In genomic region chr11:127458561-127458960, GRCh38 we compare ENCODE assay signal across 25 cellular contexts.
"Had no signal": no experiment of that assay in that cellular context is flagged by ENCODE, and none has a peak within 500 bp of the region (broad histone marks: within the 10 kb centered on the region; RNA-seq: fewer than 3 reads in every experiment).

No MANE protein-coding gene starts in this region.

- H3K36me3 ChIP-seq: esophagus squamous epithelium, gastrocnemius medialis, thyroid gland, upper lobe of right lung had no signal

- H3K27me3 Mint-ChIP-seq: activated naive CD4-positive, alpha-beta T cell treated with anti-CD3 and anti-CD28 coated beads, Interleukin-2, amount 50 U/mL, for 24 hours; central memory CD8-positive, alpha-beta T cell; effector memory CD8-positive, alpha-beta T cell; stimulated activated naive CD8-positive, alpha-beta T cell treated with anti-CD3 and anti-CD28 coated beads, Interleukin-15, Interleukin-2, amounts not matched to agents 100 ng/mL and 50 ng/mL, for 24 hours had no signal

- H3K4me1 Mint-ChIP-seq: activated CD4-positive, alpha-beta T cell treated with anti-CD3 and anti-CD28 coated beads, Interleukin-2, amount 10 ng/mL, durations not matched to agents 7 days and 5 days; activated naive CD4-positive, alpha-beta T cell treated with anti-CD3 and anti-CD28 coated beads, Interleukin-2, amount 50 U/mL, for 24 hours; central memory CD8-positive, alpha-beta T cell had no signal

- H3K9ac ChIP-seq: parathyroid adenoma had no signal

- DNase-seq: activated CD4-positive, alpha-beta T cell treated with anti-CD3 and anti-CD28 coated beads, Interleukin-2, amount 10 ng/mL, durations not matched to agents 7 days and 5 days; activated CD4-positive, CD25-positive, alpha-beta regulatory T cell treated with anti-CD3 and anti-CD28 coated beads, Interleukin-2, amount 50 U/mL, for 72 hours; activated CD8-positive, alpha-beta T cell treated with anti-CD3 and anti-CD28 coated beads, Interleukin-2, amount 10 ng/mL, durations not matched to agents 7 days and 5 days; activated gamma-delta T cell treated with Interleukin-2 at 50 U/mL for 16 hours; aorta; dorsolateral prefrontal cortex; effector memory CD8-positive, alpha-beta T cell; esophagus squamous epithelium; gastrocnemius medialis; head of caudate nucleus; left ventricle myocardium superior; mammary epithelial cell; right cardiac atrium; stimulated activated CD4-positive, alpha-beta T cell treated with anti-CD3 and anti-CD28 coated beads, Interleukin-12 subunit alpha, Interleukin-12 subunit beta, amount 100 ng/mL, for 4 hours; substantia nigra; thyroid gland; upper lobe of right lung had no signal

- H3K9me3 Mint-ChIP-seq: activated CD4-positive, alpha-beta T cell treated with anti-CD3 and anti-CD28 coated beads, Interleukin-2, amount 10 ng/mL, durations not matched to agents 7 days and 5 days; activated naive CD4-positive, alpha-beta T cell treated with anti-CD3 and anti-CD28 coated beads, Interleukin-2, amount 50 U/mL, for 24 hours; activated T-helper 1 cell treated with anti-CD3 and anti-CD28 coated beads, Interleukin-12 subunit alpha, Interleukin-12 subunit beta, Interleukin-2, Interleukin-4 antibody, amounts not matched to agents 30 ng/mL and 10 ng/mL and 1 ng/mL, durations not matched to agents 14 hours and 24 hours and 36 hours; central memory CD8-positive, alpha-beta T cell; natural killer cell treated with Interleukin-12 subunit alpha and Interleukin-12 subunit beta and Interleukin-15 and Interleukin-18, amount 100 ng/mL, for 72 hours; stimulated activated naive CD8-positive, alpha-beta T cell treated with anti-CD3 and anti-CD28 coated beads, Interleukin-15, Interleukin-2, amounts not matched to agents 100 ng/mL and 50 ng/mL, for 24 hours; T-helper 2 cell treated with Interferon-gamma antibody and Interleukin-4, amounts not matched to agents 5 μg/mL and 100 μg/mL, for 36 hours had no signal

- H3K27ac ChIP-seq: dorsolateral prefrontal cortex, esophagus squamous epithelium, gastrocnemius medialis, parathyroid adenoma, thyroid gland, upper lobe of right lung, VCaP had no signal

- H3K9me3 ChIP-seq: esophagus squamous epithelium, gastrocnemius medialis, thyroid gland, upper lobe of right lung had no signal

- H3K27me3 ChIP-seq: esophagus squamous epithelium, gastrocnemius medialis, thyroid gland, upper lobe of right lung had no signal

- ATAC-seq: activated CD8-positive, alpha-beta T cell treated with anti-CD3 and anti-CD28 coated beads, Interleukin-2, amount 10 ng/mL, durations not matched to agents 7 days and 5 days; effector memory CD8-positive, alpha-beta T cell; gastrocnemius medialis; left ventricle myocardium superior; natural killer cell treated with Interleukin-12 subunit alpha and Interleukin-12 subunit beta and Interleukin-15 and Interleukin-18, amount 100 ng/mL, for 72 hours; right cardiac atrium; upper lobe of right lung had no signal

- H3K4me3 ChIP-seq: dorsolateral prefrontal cortex, esophagus squamous epithelium, gastrocnemius medialis, thyroid gland, upper lobe of right lung had no signal

- H3K27ac Mint-ChIP-seq: activated CD4-positive, alpha-beta T cell treated with anti-CD3 and anti-CD28 coated beads, Interleukin-2, amount 10 ng/mL, durations not matched to agents 7 days and 5 days; activated CD8-positive, alpha-beta T cell treated with anti-CD3 and anti-CD28 coated beads, Interleukin-2, amount 10 ng/mL, durations not matched to agents 7 days and 5 days; activated naive CD4-positive, alpha-beta T cell treated with anti-CD3 and anti-CD28 coated beads, Interleukin-2, amount 50 U/mL, for 24 hours; activated T-helper 1 cell treated with anti-CD3 and anti-CD28 coated beads, Interleukin-12 subunit alpha, Interleukin-12 subunit beta, Interleukin-2, Interleukin-4 antibody, amounts not matched to agents 30 ng/mL and 10 ng/mL and 1 ng/mL, durations not matched to agents 14 hours and 24 hours and 36 hours; effector memory CD8-positive, alpha-beta T cell; natural killer cell treated with Interleukin-12 subunit alpha and Interleukin-12 subunit beta and Interleukin-15 and Interleukin-18, amount 100 ng/mL, for 72 hours; stimulated activated naive CD8-positive, alpha-beta T cell treated with anti-CD3 and anti-CD28 coated beads, Interleukin-15, Interleukin-2, amounts not matched to agents 100 ng/mL and 50 ng/mL, for 24 hours; T-helper 2 cell treated with Interferon-gamma antibody and Interleukin-4, amounts not matched to agents 5 μg/mL and 100 μg/mL, for 36 hours had no signal

- H3K4me3 Mint-ChIP-seq: activated CD4-positive, alpha-beta T cell treated with anti-CD3 and anti-CD28 coated beads, Interleukin-2, amount 10 ng/mL, durations not matched to agents 7 days and 5 days; activated CD8-positive, alpha-beta T cell treated with anti-CD3 and anti-CD28 coated beads, Interleukin-2, amount 10 ng/mL, durations not matched to agents 7 days and 5 days; activated naive CD4-positive, alpha-beta T cell treated with anti-CD3 and anti-CD28 coated beads, Interleukin-2, amount 50 U/mL, for 24 hours; activated T-helper 1 cell treated with anti-CD3 and anti-CD28 coated beads, Interleukin-12 subunit alpha, Interleukin-12 subunit beta, Interleukin-2, Interleukin-4 antibody, amounts not matched to agents 30 ng/mL and 10 ng/mL and 1 ng/mL, durations not matched to agents 14 hours and 24 hours and 36 hours; central memory CD8-positive, alpha-beta T cell; effector memory CD8-positive, alpha-beta T cell; natural killer cell treated with Interleukin-12 subunit alpha and Interleukin-12 subunit beta and Interleukin-15 and Interleukin-18, amount 100 ng/mL, for 72 hours; stimulated activated naive CD8-positive, alpha-beta T cell treated with anti-CD3 and anti-CD28 coated beads, Interleukin-15, Interleukin-2, amounts not matched to agents 100 ng/mL and 50 ng/mL, for 24 hours; T-helper 2 cell treated with Interferon-gamma antibody and Interleukin-4, amounts not matched to agents 5 μg/mL and 100 μg/mL, for 36 hours had no signal

- H3K36me3 Mint-ChIP-seq: activated naive CD4-positive, alpha-beta T cell treated with anti-CD3 and anti-CD28 coated beads, Interleukin-2, amount 50 U/mL, for 24 hours; natural killer cell treated with Interleukin-12 subunit alpha and Interleukin-12 subunit beta and Interleukin-15 and Interleukin-18, amount 100 ng/mL, for 72 hours had no signal

- H3K4me1 ChIP-seq: esophagus squamous epithelium, gastrocnemius medialis, parathyroid adenoma, thyroid gland, upper lobe of right lung had no signal
